12 cellular contexts compared by ENCODE assay signal in the genomic region with DNA sequence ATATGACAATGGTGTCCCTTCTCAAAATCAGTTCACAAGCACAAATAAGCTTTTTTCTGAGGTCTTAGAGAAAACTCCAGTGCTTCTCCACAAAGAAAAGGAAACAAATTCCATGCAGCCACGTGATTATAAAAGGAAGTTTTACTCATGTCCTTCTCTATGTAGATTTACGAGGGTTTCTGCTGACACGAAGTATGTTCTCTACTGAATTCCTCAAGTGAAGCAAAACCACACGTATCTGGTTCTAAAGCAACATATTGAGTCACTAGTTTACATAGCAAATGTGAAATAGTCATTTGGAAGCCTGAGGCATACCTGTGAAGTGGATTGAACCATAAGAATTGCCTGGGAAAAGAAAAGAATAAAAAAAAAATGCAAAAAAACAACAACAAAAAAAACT. TPM values are rescaled to one million over a fixed set of nuclear protein-coding genes. Genes with fewer than 3 reads are reported as not detected.
DNase-seq lines count a peak whose midpoint lies in the region; ATAC-seq and TF ChIP-seq lines count a peak whose summit lies in the region.
"Had no signal": no experiment of that assay in that cellular context is flagged by ENCODE, and none has a peak within 500 bp of the region (broad histone marks: within the 10 kb centered on the region; RNA-seq: fewer than 3 reads in every experiment).

No MANE protein-coding gene starts in this region.

- TF ChIP-seq POLR2A in upper lobe of left lung (IDR thresholded peaks at IDR 0.05) = no peak

- TF ChIP-seq CTCF in hepatocyte (IDR thresholded peaks at IDR 0.05; ENCODE audit: poor library complexity) (no peak), upper lobe of right lung (IDR thresholded peaks at IDR 0.05) (no peak), upper lobe of left lung (IDR thresholded peaks at IDR 0.05) (no peak)

- peak; percentile 57 for ATAC-seq in upper lobe of right lung
- no peak for ATAC-seq in upper lobe of left lung (ENCODE audit: low FRiP score in 2 of 2)

- H3K4me1 ChIP-seq in hepatocyte (ENCODE audit: insufficient read depth) = peaks cover 17% of the 10 kb centered on the region
- H3K4me1 ChIP-seq in upper lobe of right lung = peaks cover 8% of the 10 kb centered on the region
- peaks cover 0 to 7% (median 0%) of the 10 kb centered on the region in 4 donors for H3K4me1 ChIP-seq in upper lobe of left lung
- H3K4me1 ChIP-seq: right lobe of liver had no signal

- no peaks in the 10 kb centered on the region for H3K9me2 ChIP-seq in hepatocyte (replicated peaks; ENCODE audit: insufficient read depth)

- no peaks in the 10 kb centered on the region for H3K79me2 ChIP-seq in hepatocyte

- intact Hi-C loops in upper lobe of right lung (cut with DNase I) = no loop called here

- H2AFZ ChIP-seq in hepatocyte = no peak overlapping the region

- H4K20me1 ChIP-seq in hepatocyte (ENCODE audit: insufficient read depth, poor library complexity, severe bottlenecking) = no peaks in the 10 kb centered on the region

- H3K36me3 ChIP-seq in hepatocyte (replicated peaks; ENCODE audit: insufficient read depth, low read depth) (no peaks in the 10 kb centered on the region), upper lobe of right lung (no peaks in the 10 kb centered on the region), upper lobe of left lung (no peaks in the 10 kb centered on the region)
- H3K36me3 ChIP-seq: right lobe of liver had no signal

- WGBS in hepatocyte (ENCODE audit: low lambda C conversion rate, missing lambda C conversion rate) = 9% methylated on average over 4 of the region's 4 CpGs
- WGBS in upper lobe of left lung, 2 donors = 7 to 8% methylated on average over 4 of the region's 4 CpGs

- peak; percentile 11 for DNase-seq in SIG-M5 treated with dmso at 0.1 percent for 504 hours (lab: John Stamatoyannopoulos, UW; ENCODE audit: unreplicated experiment)
- no peak for DNase-seq in SIG-M5 (lab: John Stamatoyannopoulos, UW)
- DNase-seq in amniotic stem cell (lab: John Stamatoyannopoulos, UW) = peak; percentile 50
- DNase-seq in hepatocyte (ENCODE audit: low spot score) = peak; percentile 73
- DNase-seq in upper lobe of right lung = no peak
- no peak for DNase-seq in AML-193 (lab: John Stamatoyannopoulos, UW)
- no peak for DNase-seq in upper lobe of left lung
- no peak for DNase-seq in NCI-H2107 treated with DMSO at 0.1 percent for 48 hours (lab: John Stamatoyannopoulos, UW; ENCODE audit: unreplicated experiment)
- DNase-seq: activated naive CD8-positive, alpha-beta T cell treated with anti-CD3 and anti-CD28 coated beads, Interleukin-2, amount 10 ng/mL, durations not matched to agents 7 days and 5 days; NCI-H446; right lobe of liver had no signal

- TF ChIP-seq EP300 in upper lobe of left lung (IDR thresholded peaks at IDR 0.05) = no peak

- H3K27ac ChIP-seq in hepatocyte (peak overlapping the region; percentile 77), upper lobe of right lung (no peak overlapping the region), upper lobe of left lung (no peak overlapping the region)
- H3K27ac ChIP-seq: right lobe of liver had no signal

- H3K4me3 ChIP-seq in hepatocyte = no peak overlapping the region
- no peak overlapping the region for H3K4me3 ChIP-seq in upper lobe of right lung
- H3K4me3 ChIP-seq in upper lobe of left lung = no peak overlapping the region
- H3K4me3 ChIP-seq: lung, right lobe of liver had no signal

- H3K27me3 ChIP-seq in hepatocyte (no peaks in the 10 kb centered on the region), upper lobe of right lung (no peaks in the 10 kb centered on the region), upper lobe of left lung (no peaks in the 10 kb centered on the region)
- H3K27me3 ChIP-seq: right lobe of liver had no signal

- H3K4me2 ChIP-seq in hepatocyte = peak overlapping the region; percentile 36

- H3K9me3 ChIP-seq in hepatocyte (ENCODE audit: low read depth) (no peaks in the 10 kb centered on the region), upper lobe of right lung (no peaks in the 10 kb centered on the region), upper lobe of left lung (no peaks in the 10 kb centered on the region)
- H3K9me3 ChIP-seq: right lobe of liver had no signal

RNA-seq across cellular contexts. Expression of a gene that starts 31.9 kb away (rescaled TPM):
- total RNA-seq in hepatocyte (54.0 and 56.0 TPM in 2 replicates), upper lobe of right lung (12.3 TPM), upper lobe of left lung (10 to 100 TPM in 4 of 6 donors, 1 to 10 TPM in 2; 5.3 to 19.9 (median 11.3) TPM)
- polyA plus RNA-seq in hepatocyte = 41.2 and 50.6 TPM in 2 replicates

Comparison
In these comparisons a context has a peak if more than half of its experiments do, and no peak if none do; other contexts are left out.
1. DNase-seq: peak in SIG-M5 treated with dmso at 0.1 percent for 504 hours (single experiment), amniotic stem cell (single experiment) and hepatocyte (single experiment); none in SIG-M5 (single experiment), upper lobe of right lung (single experiment), AML-193 (0 of 2), upper lobe of left lung (0 of 2) and NCI-H2107 treated with DMSO at 0.1 percent for 48 hours (single experiment).